In genomic region chr1:31181515-31182343, GRCh38 we compare ENCODE assay signal across 8 cellular contexts. TPM values are rescaled to one million over a fixed set of nuclear protein-coding genes. Genes with fewer than 3 reads are reported as not detected.
DNase-seq lines count a peak whose midpoint lies in the region; ATAC-seq and TF ChIP-seq lines count a peak whose summit lies in the region.

No MANE protein-coding gene starts in this region.

- H3K4me1 ChIP-seq in KMS-11 (ENCODE audit: low read depth, poor library complexity, severe bottlenecking) (peaks cover 4% of the 10 kb centered on the region), lower lobe of right lung (peaks cover 13% of the 10 kb centered on the region)

- no peaks in the 10 kb centered on the region for H3K9me3 ChIP-seq in lower lobe of right lung

- H4K20me1 ChIP-seq in KMS-11 (ENCODE audit: insufficient read depth): no peaks in the 10 kb centered on the region

- H3K27me3 ChIP-seq in KMS-11 (ENCODE audit: insufficient read depth, low read depth) (peaks cover 19% of the 10 kb centered on the region), lower lobe of right lung (ENCODE audit: low read depth) (peaks cover 32% of the 10 kb centered on the region)

- DNase-seq in D341Med (ENCODE audit: low spot score): peak; percentile 45
- peak; percentile 85 for DNase-seq in ecto neural progenitor cell (ENCODE audit: low spot score)
- DNase-seq in lower lobe of right lung: peak; percentile 57
- peak; percentile 82 for DNase-seq in stimulated activated CD8-positive, alpha-beta memory T cell treated with anti-CD3 and anti-CD28 coated beads, Interleukin-4, amount 100 ng/mL, for 48 hours
- no peak for DNase-seq in occipital lobe (lab: John Stamatoyannopoulos, UW)

- intact Hi-C loops in lower lobe of right lung (cut with DNase I): no loop called here

- H3K27ac ChIP-seq in KMS-11: no peak overlapping the region
- H3K27ac ChIP-seq in VCaP: peak overlapping the region; percentile 41; the same call in 1 of the 2 replicates
- no peak overlapping the region for H3K27ac ChIP-seq in lower lobe of right lung

- peak overlapping the region; percentile 69 for H2AFZ ChIP-seq in KMS-11 (ENCODE audit: low read depth)

- H3K4me2 ChIP-seq in KMS-11: peak overlapping the region; percentile 94

- ATAC-seq in lower lobe of right lung: peak; percentile 84 to 86
- ATAC-seq in GM21529 (IDR thresholded peaks at IDR 0.05; ENCODE audit: unreplicated experiment): no peak

- no peaks in the 10 kb centered on the region for H3K79me2 ChIP-seq in KMS-11 (ENCODE audit: insufficient read depth, low read depth)

- H3K36me3 ChIP-seq in KMS-11 (ENCODE audit: insufficient read depth): no peaks in the 10 kb centered on the region
- H3K36me3 ChIP-seq in lower lobe of right lung: no peaks in the 10 kb centered on the region

- TF ChIP-seq CTCF in KMS-11 (conservative IDR thresholded peaks at IDR 0.05; ENCODE audit: low read depth, low read length): peak; percentile 94
- peak; percentile 35 for TF ChIP-seq CTCF in VCaP (conservative IDR thresholded peaks at IDR 0.05)
- TF ChIP-seq CTCF in lower lobe of right lung (IDR thresholded peaks at IDR 0.05): peak; percentile 64

- no peak overlapping the region for H3K9ac ChIP-seq in KMS-11

- H3K4me3 ChIP-seq in KMS-11 (IDR thresholded peaks at IDR 0.05; ENCODE audit: insufficient read depth, low read depth, low read length) (peak overlapping the region; percentile 78), lower lobe of right lung (peak overlapping the region; percentile 13)

RNA-seq across cellular contexts. Expression of gene NKAIN1, which starts 58.0 kb away (rescaled TPM):
- total RNA-seq in lower lobe of right lung (not detected), occipital lobe (33.4 TPM)

Comparison
In these comparisons a context has a peak if more than half of its experiments do, and no peak if none do; other contexts are left out.
1. CTCF ChIP-seq: peak in every context shown above with its lines; median percentile 94 in KMS-11; 64 in lower lobe of right lung; 35 in VCaP.
2. RNA of gene NKAIN1, which starts 58.0 kb away (total RNA-seq): 33.4 TPM in occipital lobe (single experiment); not detected in lower lobe of right lung (single experiment); every median in the first group is over 10 times any median in the second.